Comparison of ENCODE assay signal across 17 cellular contexts in genomic region chr12:25734529-25735180, GRCh38.
A peak's percentile ranks its signal among the peaks of the same experiment; 100 is the strongest.
DNase-seq lines count a peak whose midpoint lies in the region; ATAC-seq and TF ChIP-seq lines count a peak whose summit lies in the region.
"Had no signal": no experiment of that assay in that cellular context is flagged by ENCODE, and none has a peak within 500 bp of the region (broad histone marks: within the 10 kb centered on the region; RNA-seq: fewer than 3 reads in every experiment).

No MANE protein-coding gene starts in this region.

- peaks cover 43% of the 10 kb centered on the region for H3K27me3 Mint-ChIP-seq in stimulated activated memory B cell treated with anti-CD40 and anti-IgM and Interleukin-4, amounts not matched to agents 10 μg/mL and 1 μg/mL and 100 μg/mL, for 72 hours

- no peaks in the 10 kb centered on the region for H3K36me3 Mint-ChIP-seq in stimulated activated memory B cell treated with anti-CD40 and anti-IgM and Interleukin-4, amounts not matched to agents 10 μg/mL and 1 μg/mL and 100 μg/mL, for 72 hours
- H3K36me3 Mint-ChIP-seq: CD14-positive monocyte, memory B cell had no signal

- intact Hi-C loops in posterior vena cava (cut with DNase I) = no loop called here

- H3K4me3 Mint-ChIP-seq in stimulated activated memory B cell treated with anti-CD40 and anti-IgM and Interleukin-4, amounts not matched to agents 10 μg/mL and 1 μg/mL and 100 μg/mL, for 72 hours = no peak overlapping the region
- H3K4me3 Mint-ChIP-seq: activated CD8-positive, alpha-beta T cell treated with anti-CD3 and anti-CD28 coated beads, Interleukin-2, amount 10 ng/mL, durations not matched to agents 7 days and 5 days; CD14-positive monocyte; memory B cell; T-helper 2 cell treated with Interferon-gamma antibody and Interleukin-4, amounts not matched to agents 5 μg/mL and 100 μg/mL, for 36 hours had no signal

- H3K27ac Mint-ChIP-seq in stimulated activated memory B cell treated with anti-CD40 and anti-IgM and Interleukin-4, amounts not matched to agents 10 μg/mL and 1 μg/mL and 100 μg/mL, for 72 hours = no peak overlapping the region
- H3K27ac Mint-ChIP-seq: activated CD8-positive, alpha-beta T cell treated with anti-CD3 and anti-CD28 coated beads, Interleukin-2, amount 10 ng/mL, durations not matched to agents 7 days and 5 days; CD14-positive monocyte; memory B cell; T-helper 2 cell treated with Interferon-gamma antibody and Interleukin-4, amounts not matched to agents 5 μg/mL and 100 μg/mL, for 36 hours had no signal

- ATAC-seq in GM19043 (IDR thresholded peaks at IDR 0.05; ENCODE audit: low read depth, unreplicated experiment) (peak; percentile 73), GM21786 (IDR thresholded peaks at IDR 0.05; ENCODE audit: unreplicated experiment) (peak; percentile 67), HG03354 (IDR thresholded peaks at IDR 0.05; ENCODE audit: poor library complexity, severe bottlenecking, unreplicated experiment) (peak; percentile 83)
- ATAC-seq in stimulated activated memory B cell treated with anti-CD40 and anti-IgM and Interleukin-4, amounts not matched to agents 10 μg/mL and 1 μg/mL and 100 μg/mL, for 72 hours = peak; percentile 70
- ATAC-seq: activated CD8-positive, alpha-beta T cell treated with anti-CD3 and anti-CD28 coated beads, Interleukin-2, amount 10 ng/mL, durations not matched to agents 7 days and 5 days had no signal

- no peaks in the 10 kb centered on the region for H3K4me1 Mint-ChIP-seq in stimulated activated memory B cell treated with anti-CD40 and anti-IgM and Interleukin-4, amounts not matched to agents 10 μg/mL and 1 μg/mL and 100 μg/mL, for 72 hours

- DNase-seq in erythroblast (lab: John Stamatoyannopoulos, UW) = no peak
- no peak for DNase-seq in posterior vena cava (ENCODE audit: low spot score)
- DNase-seq in NCI-H2227 (lab: John Stamatoyannopoulos, UW; ENCODE audit: unreplicated experiment) = no peak
- DNase-seq: activated CD8-positive, alpha-beta T cell treated with anti-CD3 and anti-CD28 coated beads, Interleukin-2, amount 10 ng/mL, durations not matched to agents 7 days and 5 days; activated gamma-delta T cell; foreskin fibroblast; NCI-H1092 treated with DMSO at 0.1 percent for 48 hours; NCI-H446; occipital lobe; spleen had no signal

- no peak for TF ChIP-seq POLR2A in erythroblast (IDR thresholded peaks at IDR 0.05; ENCODE audit: low read length)

- peaks cover 7% of the 10 kb centered on the region for H3K9me3 Mint-ChIP-seq in stimulated activated memory B cell treated with anti-CD40 and anti-IgM and Interleukin-4, amounts not matched to agents 10 μg/mL and 1 μg/mL and 100 μg/mL, for 72 hours
- H3K9me3 Mint-ChIP-seq: T-helper 2 cell treated with Interferon-gamma antibody and Interleukin-4, amounts not matched to agents 5 μg/mL and 100 μg/mL, for 36 hours had no signal
